ENCODE assay signal across 11 cellular contexts in genomic region chr16:53415504-53415903, GRCh38. TPM values are rescaled to one million over a fixed set of nuclear protein-coding genes. Genes with fewer than 3 reads are reported as not detected.
DNase-seq lines count a peak whose midpoint lies in the region; ATAC-seq and TF ChIP-seq lines count a peak whose summit lies in the region.
"Had no signal": no experiment of that assay in that cellular context is flagged by ENCODE, and none has a peak within 500 bp of the region (broad histone marks: within the 10 kb centered on the region; RNA-seq: fewer than 3 reads in every experiment).

No MANE protein-coding gene starts in this region.

- WGBS in GM23248 (ENCODE audit: low coverage in 1 of 2, low lambda C conversion rate in 2 of 2, missing lambda C conversion rate in 2 of 2), 2 experiments = 2 to 3% methylated on average over 4 of the region's 4 CpGs
- 15% methylated on average over 4 of the region's 4 CpGs for WGBS in hepatocyte (ENCODE audit: low lambda C conversion rate, missing lambda C conversion rate)

- H3K4me3 ChIP-seq in GM23248 (no peak overlapping the region), hepatocyte (no peak overlapping the region)

- in situ Hi-C loops in GM23248 (cut with MboI) = no loop called here

- no peak overlapping the region for H3K27ac ChIP-seq in GM23248
- no peak overlapping the region for H3K27ac ChIP-seq in hepatocyte

- peak; percentile 88 for DNase-seq in A172 (ENCODE audit: low spot score)
- no peak for DNase-seq in GM23248
- peak; percentile 12 for DNase-seq in NCI-H748 treated with DMSO at 0.1 percent for 48 hours (lab: John Stamatoyannopoulos, UW)
- DNase-seq in hepatocyte (ENCODE audit: low spot score) = peak; percentile 46
- no peak for DNase-seq in nucleus accumbens (lab: John Stamatoyannopoulos, UW)
- no peak for DNase-seq in activated CD4-positive, alpha-beta T cell treated with anti-CD3 and anti-CD28 coated beads for 1 hour
- DNase-seq: hippocampal formation; naive thymus-derived CD8-positive, alpha-beta T cell; stimulated activated CD4-positive, alpha-beta T cell treated with anti-CD3 and anti-CD28 coated beads, Interleukin-2, amount 100 ng/mL, for 48 hours had no signal

- H4K20me1 ChIP-seq in GM23248 (ENCODE audit: insufficient read depth) (no peaks in the 10 kb centered on the region), hepatocyte (ENCODE audit: insufficient read depth, poor library complexity, severe bottlenecking) (no peaks in the 10 kb centered on the region)

- H3K4me2 ChIP-seq in GM23248 (ENCODE audit: unreplicated experiment) (no peak overlapping the region), hepatocyte (peak overlapping the region; percentile 36)

- no peaks in the 10 kb centered on the region for H3K79me2 ChIP-seq in GM23248 (ENCODE audit: insufficient read depth)
- no peaks in the 10 kb centered on the region for H3K79me2 ChIP-seq in hepatocyte

- H3K4me1 ChIP-seq in GM23248 (ENCODE audit: insufficient read depth) (no peaks in the 10 kb centered on the region), hepatocyte (ENCODE audit: insufficient read depth) (no peaks in the 10 kb centered on the region)

- peak; percentile 23 for TF ChIP-seq CTCF in hepatocyte (IDR thresholded peaks at IDR 0.05; ENCODE audit: poor library complexity)

- H3K9me3 ChIP-seq in GM23248 (ENCODE audit: low read depth) (no peaks in the 10 kb centered on the region), hepatocyte (ENCODE audit: low read depth) (no peaks in the 10 kb centered on the region)

- peaks cover 6% of the 10 kb centered on the region; the same call in 1 of the 2 replicates for H3F3A ChIP-seq in GM23248 (ENCODE audit: insufficient read depth)

- H3K9me2 ChIP-seq in GM23248 (ENCODE audit: insufficient read depth) = no peaks in the 10 kb centered on the region
- H3K9me2 ChIP-seq in hepatocyte (replicated peaks; ENCODE audit: insufficient read depth) = no peaks in the 10 kb centered on the region

- no peak for ATAC-seq in GM18858 (IDR thresholded peaks at IDR 0.05; ENCODE audit: unreplicated experiment)
- ATAC-seq in HG03378 (IDR thresholded peaks at IDR 0.05; ENCODE audit: unreplicated experiment) = no peak
- ATAC-seq: naive thymus-derived CD8-positive, alpha-beta T cell had no signal

- H3K9ac ChIP-seq in GM23248 = no peak overlapping the region

- H2AFZ ChIP-seq in GM23248 = peak overlapping the region; percentile 24; the same call in 1 of the 2 replicates
- no peak overlapping the region for H2AFZ ChIP-seq in hepatocyte

- no peaks in the 10 kb centered on the region for H3K27me3 ChIP-seq in GM23248 (replicated peaks; ENCODE audit: insufficient read depth)
- no peaks in the 10 kb centered on the region for H3K27me3 ChIP-seq in hepatocyte

- H3K36me3 ChIP-seq in GM23248 (ENCODE audit: low read depth) = no peaks in the 10 kb centered on the region
- no peaks in the 10 kb centered on the region for H3K36me3 ChIP-seq in hepatocyte (replicated peaks; ENCODE audit: insufficient read depth, low read depth)

RNA-seq across cellular contexts. Expression of gene RBL2, which starts 18.8 kb away (rescaled TPM):
- 43.2 and 47.1 TPM in 2 replicates for total RNA-seq in A172 (2014; rRNA removed; shearing (Covaris generic))
- total RNA-seq in GM23248 (2014; rRNA removed; shearing (Covaris generic)) = 42.0 and 44.5 TPM in 2 replicates
- 30.9 and 32.2 TPM in 2 replicates for polyA plus RNA-seq in GM23248 (2016; fragmentation: Nextera tagmentation; extraction: Ambion mirVana)
- total RNA-seq in hepatocyte = 47.5 and 48.8 TPM in 2 replicates
- 17.3 and 26.0 TPM in 2 replicates for polyA plus RNA-seq in hepatocyte

Comparison
In these comparisons a context has a peak if more than half of its experiments do, and no peak if none do; other contexts are left out.
1. DNase-seq: peak in A172 (single experiment), NCI-H748 treated with DMSO at 0.1 percent for 48 hours (single experiment) and hepatocyte (single experiment); none in GM23248 (single experiment), nucleus accumbens (0 of 56) and activated CD4-positive, alpha-beta T cell treated with anti-CD3 and anti-CD28 coated beads for 1 hour (single experiment).